29 cellular contexts compared by ENCODE assay signal in the genomic region with DNA sequence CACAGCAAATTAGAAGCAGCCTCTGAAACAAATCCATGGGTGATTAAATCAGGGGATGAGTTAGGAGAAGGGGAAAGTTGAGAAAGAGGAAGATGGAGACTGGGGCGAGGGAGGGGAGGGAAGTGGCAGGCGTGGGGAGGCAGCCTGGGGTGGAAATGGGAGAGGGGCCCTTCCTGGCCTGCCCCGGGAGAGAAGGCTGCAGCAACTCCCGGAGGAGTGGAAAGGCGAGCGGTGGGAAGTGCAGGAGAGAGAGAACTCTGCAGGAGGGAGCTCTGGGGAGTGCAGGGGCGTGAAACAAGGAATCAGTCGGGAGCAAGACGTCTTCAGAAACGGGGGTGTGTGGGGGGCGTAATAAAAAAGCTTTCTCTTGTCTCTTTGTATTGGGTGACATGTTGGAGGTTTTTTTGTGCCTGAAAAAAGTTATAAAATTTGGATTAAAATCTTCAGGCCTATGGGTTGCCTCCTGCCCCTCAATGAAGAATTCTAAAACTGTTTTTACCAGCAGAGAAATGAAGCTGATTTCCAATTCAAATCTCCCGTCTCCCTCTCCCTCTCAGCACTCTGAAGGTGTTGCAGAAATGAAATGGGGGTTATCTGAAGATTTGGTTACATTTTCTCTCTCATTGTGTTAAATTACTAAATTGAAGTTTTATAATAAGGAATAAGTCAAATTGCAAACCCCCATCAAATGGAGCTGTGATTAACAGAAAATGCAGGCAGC. TPM values are rescaled to one million over a fixed set of nuclear protein-coding genes. Genes with fewer than 3 reads are reported as not detected.
A peak's percentile ranks its signal among the peaks of the same experiment; 100 is the strongest.
DNase-seq lines count a peak whose midpoint lies in the region; TF ChIP-seq lines count a peak whose summit lies in the region.
"Had no signal": no experiment of that assay in that cellular context is flagged by ENCODE, and none has a peak within 500 bp of the region (broad histone marks: within the 10 kb centered on the region; RNA-seq: fewer than 3 reads in every experiment).

No MANE protein-coding gene starts in this region.

- H3K36me3 ChIP-seq in HUES6 (ENCODE audit: control insufficient read depth, insufficient read depth, low read length), result no peaks in the 10 kb centered on the region
- H3K36me3 ChIP-seq: ascending aorta, BE2C, heart left ventricle, ovary had no signal

- no peak overlapping the region for H3K27ac ChIP-seq in HUES6 (ENCODE audit: low read depth, low read length)
- H3K27ac ChIP-seq: ascending aorta, heart left ventricle, ovary had no signal

- H3K36me3 Mint-ChIP-seq in T-helper 1 cell treated with Interleukin-12 subunit alpha and Interleukin-12 subunit beta and Interleukin-4 antibody, amounts not matched to agents 30 μg/mL and 1 μg/mL, for 36 hours (ENCODE audit: low read depth), result peaks cover 2% of the 10 kb centered on the region
- H3K36me3 Mint-ChIP-seq in neural crest cell (ENCODE audit: low read depth), result peaks cover 3% of the 10 kb centered on the region

- H3K4me3 ChIP-seq in HUES6 (ENCODE audit: low read depth, low read length), result peak overlapping the region; percentile 32; the same call in 1 of the 2 replicates
- H3K4me3 ChIP-seq: ascending aorta, heart left ventricle, ovary had no signal

- peak overlapping the region; percentile 9 for H3K27ac Mint-ChIP-seq in T-helper 1 cell treated with Interleukin-12 subunit alpha and Interleukin-12 subunit beta and Interleukin-4 antibody, amounts not matched to agents 30 μg/mL and 1 μg/mL, for 36 hours
- no peak overlapping the region for H3K27ac Mint-ChIP-seq in neural crest cell (ENCODE audit: unreplicated experiment)
- H3K27ac Mint-ChIP-seq: effector memory CD8-positive, alpha-beta T cell had no signal

- H3K9me3 ChIP-seq in HUES6 (ENCODE audit: control insufficient read depth, insufficient read depth, low read depth, low read length), result no peaks in the 10 kb centered on the region
- H3K9me3 ChIP-seq: ascending aorta, BE2C, heart left ventricle, ovary had no signal

- peaks cover 94% of the 10 kb centered on the region for H3K27me3 ChIP-seq in HUES6 (ENCODE audit: control insufficient read depth, insufficient read depth, low read length)

- DNase-seq in T-helper 1 cell (no peak), cerebellar cortex (ENCODE audit: low spot score) (peak; percentile 46), neural crest cell (ENCODE audit: low read depth, low spot score) (no peak), HEK293T (ENCODE audit: extremely low spot score) (no peak), RPMI8226 (no peak), inferior parietal cortex (ENCODE audit: extremely low spot score) (no peak)
- DNase-seq: activated CD4-positive, alpha-beta T cell treated with anti-CD3 and anti-CD28 coated beads for 48 hours; BE2C; Calu3; effector memory CD8-positive, alpha-beta T cell; EL; GOT3; immature natural killer cell; NCI-H187 treated with DMSO at 0.1 percent for 48 hours; NCI-H446 treated with DMSO at 0.1 percent for 48 hours; ovary; stimulated activated naive CD4-positive, alpha-beta T cell; trophoblast cell had no signal

- peaks cover 70% of the 10 kb centered on the region for H3K27me3 Mint-ChIP-seq in T-helper 1 cell treated with Interleukin-12 subunit alpha and Interleukin-12 subunit beta and Interleukin-4 antibody, amounts not matched to agents 30 μg/mL and 1 μg/mL, for 36 hours (ENCODE audit: low read depth)
- H3K27me3 Mint-ChIP-seq in neural crest cell (ENCODE audit: low read depth), result peaks cover 90% of the 10 kb centered on the region

- POLR2A ChIA-PET in HEK293T (lab: Yijun Ruan, JAX), result no interaction called here

- H3K9ac ChIP-seq in HUES6 (ENCODE audit: low read length), result no peak overlapping the region

- peaks cover 33% of the 10 kb centered on the region for H3K4me1 ChIP-seq in HUES6 (ENCODE audit: control insufficient read depth, insufficient read depth, low read length)
- H3K4me1 ChIP-seq: BE2C had no signal

- no peak overlapping the region for H3K4me3 Mint-ChIP-seq in T-helper 1 cell treated with Interleukin-12 subunit alpha and Interleukin-12 subunit beta and Interleukin-4 antibody, amounts not matched to agents 30 μg/mL and 1 μg/mL, for 36 hours
- H3K4me3 Mint-ChIP-seq in neural crest cell, result peak overlapping the region; percentile 64
- H3K4me3 Mint-ChIP-seq: effector memory CD8-positive, alpha-beta T cell had no signal

- CTCF ChIA-PET in HEK293T (lab: Yijun Ruan, JAX), result interaction anchor here (0.6 to 1.2 kb wide), 5 partner anchors 30 to 205 kb away, joined by 3 to 4 read pairs (median 3); no protein-coding TSS in a partner anchor

- TF ChIP-seq CTCF in neural crest cell (conservative IDR thresholded peaks at IDR 0.05), result no peak

- H3K9me3 Mint-ChIP-seq in T-helper 1 cell treated with Interleukin-12 subunit alpha and Interleukin-12 subunit beta and Interleukin-4 antibody, amounts not matched to agents 30 μg/mL and 1 μg/mL, for 36 hours, result no peaks in the 10 kb centered on the region
- no peaks in the 10 kb centered on the region for H3K9me3 Mint-ChIP-seq in neural crest cell
- H3K9me3 Mint-ChIP-seq: effector memory CD8-positive, alpha-beta T cell; immature natural killer cell had no signal

- no peaks in the 10 kb centered on the region for H3K4me1 Mint-ChIP-seq in T-helper 1 cell treated with Interleukin-12 subunit alpha and Interleukin-12 subunit beta and Interleukin-4 antibody, amounts not matched to agents 30 μg/mL and 1 μg/mL, for 36 hours (ENCODE audit: low read depth)
- peaks cover 26% of the 10 kb centered on the region for H3K4me1 Mint-ChIP-seq in neural crest cell

TF ChIP-seq in HEK293T, 16 proteins besides CTCF, POLR2A, EP300 and RAD21:
- no peak for TF ChIP-seq LEF1 (IDR thresholded peaks at IDR 0.05; ENCODE audit: borderline replicate concordance)
- TF ChIP-seq ARNT (IDR thresholded peaks at IDR 0.05), result no peak
- TF ChIP-seq FOXK2 (IDR thresholded peaks at IDR 0.05), result no peak
- TF ChIP-seq, protein P1, sequence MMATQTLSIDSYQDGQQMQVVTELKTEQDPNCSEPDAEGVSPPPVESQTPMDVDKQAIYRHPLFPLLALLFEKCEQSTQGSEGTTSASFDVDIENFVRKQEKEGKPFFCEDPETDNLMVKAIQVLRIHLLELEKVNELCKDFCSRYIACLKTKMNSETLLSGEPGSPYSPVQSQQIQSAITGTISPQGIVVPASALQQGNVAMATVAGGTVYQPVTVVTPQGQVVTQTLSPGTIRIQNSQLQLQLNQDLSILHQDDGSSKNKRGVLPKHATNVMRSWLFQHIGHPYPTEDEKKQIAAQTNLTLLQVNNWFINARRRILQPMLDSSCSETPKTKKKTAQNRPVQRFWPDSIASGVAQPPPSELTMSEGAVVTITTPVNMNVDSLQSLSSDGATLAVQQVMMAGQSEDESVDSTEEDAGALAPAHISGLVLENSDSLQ (IDR thresholded peaks at IDR 0.05), result no peak
- TF ChIP-seq SP1 (IDR thresholded peaks at IDR 0.05), result no peak
- TF ChIP-seq BHLHE40 (IDR thresholded peaks at IDR 0.05; ENCODE audit: borderline replicate concordance), result no peak
- no peak for TF ChIP-seq NFRKB (IDR thresholded peaks at IDR 0.05)
- TF ChIP-seq L3MBTL2 (conservative IDR thresholded peaks at IDR 0.05), result no peak
- TF ChIP-seq ELF4 (IDR thresholded peaks at IDR 0.05), result no peak
- no peak for TF ChIP-seq ZNF384 (IDR thresholded peaks at IDR 0.05)
- TF ChIP-seq TARDBP (IDR thresholded peaks at IDR 0.05), result no peak
- TF ChIP-seq SUZ12 (IDR thresholded peaks at IDR 0.05), result no peak
- TF ChIP-seq CTBP1 (IDR thresholded peaks at IDR 0.05; ENCODE audit: borderline replicate concordance), result no peak
- no peak for TF ChIP-seq HDGF (IDR thresholded peaks at IDR 0.05; ENCODE audit: borderline replicate concordance)
- TF ChIP-seq FOXA1 (IDR thresholded peaks at IDR 0.05), result no peak
- no peak for TF ChIP-seq FOXM1 (IDR thresholded peaks at IDR 0.05; ENCODE audit: borderline replicate concordance)

RNA-seq across cellular contexts. Expression of gene UNCX, which starts 4.7 kb away (rescaled TPM):
- 2.4 and 2.7 TPM in 2 replicates for total RNA-seq in neural crest cell
- total RNA-seq: A172, ascending aorta, Calu3, chondrocyte, fibroblast of lung, heart left ventricle, HepG2, liver, MCF 10A, ovary, sciatic nerve had no signal
